Comparison of ENCODE assay signal across 22 cellular contexts in the genomic region with DNA sequence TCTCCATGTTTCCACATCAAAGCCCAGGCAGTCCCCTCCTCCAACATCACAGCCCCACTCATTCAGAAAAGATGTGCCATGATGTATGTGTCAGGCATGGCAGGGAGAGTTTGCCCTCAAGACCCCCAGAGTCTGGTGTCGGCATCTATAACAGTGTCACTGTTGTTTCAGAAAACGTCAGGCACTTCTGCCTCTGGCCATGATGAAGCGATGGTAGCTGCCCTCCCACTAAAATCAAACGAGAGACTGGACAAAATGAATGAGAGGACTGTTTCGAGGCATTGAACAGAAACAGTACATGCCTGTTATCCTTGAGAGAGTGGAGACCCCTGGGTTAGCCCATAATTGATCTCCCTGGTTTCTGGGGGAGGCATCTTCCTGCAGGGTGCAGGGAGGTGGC.
A peak's percentile ranks its signal among the peaks of the same experiment; 100 is the strongest.
DNase-seq lines count a peak whose midpoint lies in the region; ATAC-seq and TF ChIP-seq lines count a peak whose summit lies in the region.
"Had no signal": no experiment of that assay in that cellular context is flagged by ENCODE, and none has a peak within 500 bp of the region (broad histone marks: within the 10 kb centered on the region; RNA-seq: fewer than 3 reads in every experiment).

No MANE protein-coding gene starts in this region.

- H3K4me3 ChIP-seq in breast epithelium: no peak overlapping the region
- H3K4me3 ChIP-seq: BLaER1 treated with 17β-estradiol and CSF1 and Interleukin-3, amounts not matched to agents 10 nM and 100 nM; MG63 had no signal

- H3K9me3 ChIP-seq in breast epithelium: peaks cover 4 to 8% of the 10 kb centered on the region in 2 donors

- H3K36me3 Mint-ChIP-seq in brain (peaks cover 37% of the 10 kb centered on the region), neural crest cell (ENCODE audit: low read depth) (peaks cover 8% of the 10 kb centered on the region)
- H3K36me3 Mint-ChIP-seq in activated CD4-positive, alpha-beta T cell treated with anti-CD3 and anti-CD28 coated beads, Interleukin-2, amount 10 ng/mL, durations not matched to agents 7 days and 5 days (ENCODE audit: low read depth): no peaks in the 10 kb centered on the region
- H3K36me3 Mint-ChIP-seq: CD4-positive, alpha-beta memory T cell had no signal

- POLR2A ChIA-PET in activated CD4-positive, alpha-beta T cell treated with anti-CD3 and anti-CD28 coated beads, Interleukin-2, amount 10 ng/mL, durations not matched to agents 7 days and 5 days (lab: Charles Lee): no interaction called here

- H3K27ac Mint-ChIP-seq in brain (peak overlapping the region in 4 of 5 experiments; percentile 11 to 89 (median 20)), neural crest cell (ENCODE audit: unreplicated experiment) (peak overlapping the region; percentile 93)
- no peak overlapping the region for H3K27ac Mint-ChIP-seq in activated CD4-positive, alpha-beta T cell treated with anti-CD3 and anti-CD28 coated beads, Interleukin-2, amount 10 ng/mL, durations not matched to agents 7 days and 5 days
- H3K27ac Mint-ChIP-seq: CD4-positive, alpha-beta memory T cell; HFFc6 had no signal

- TF ChIP-seq CTCF in brain (conservative IDR thresholded peaks at IDR 0.05): no peak
- TF ChIP-seq CTCF in neural crest cell (conservative IDR thresholded peaks at IDR 0.05): no peak
- TF ChIP-seq CTCF in breast epithelium (IDR thresholded peaks at IDR 0.05): no peak

- intact Hi-C loops in breast epithelium (cut with DNase I; ENCODE audit: low total_unique reads): no loop called here

- H3K36me3 ChIP-seq in breast epithelium: no peaks in the 10 kb centered on the region
- H3K36me3 ChIP-seq: MG63 had no signal

- peaks cover 0 to 12% of the 10 kb centered on the region in 2 donors for H3K27me3 ChIP-seq in breast epithelium
- H3K27me3 ChIP-seq: BLaER1 treated with 17β-estradiol and CSF1 and Interleukin-3, amounts not matched to agents 10 nM and 100 nM; MG63 had no signal

- DNase-seq in activated CD4-positive, CD25-positive, alpha-beta regulatory T cell treated with anti-CD3 and anti-CD28 coated beads, Interleukin-2, amount 50 U/mL, for 72 hours: peak; percentile 16
- DNase-seq in neural crest cell (ENCODE audit: low read depth, low spot score) (peak; percentile 34), ureter (ENCODE audit: low spot score) (peak; percentile 14), KG1 (lab: John Stamatoyannopoulos, UW) (no peak), breast epithelium (ENCODE audit: low spot score in 2 of 2) (no peak)
- no peak for DNase-seq in activated CD4-positive, alpha-beta T cell treated with anti-CD3 and anti-CD28 coated beads, Interleukin-2, amount 10 ng/mL, durations not matched to agents 7 days and 5 days
- DNase-seq: ACHN; CD4-positive, alpha-beta memory T cell; DMS153; HFFc6; MG63; NCI-H1048; NCI-H1417 treated with DMSO at 0.1 percent for 48 hours; NCI-H187; NCI-H446; NCI-H526 treated with DMSO at 0.1 percent for 48 hours; OCI-M1; Right ventricle myocardium superior had no signal

- H3K4me3 Mint-ChIP-seq in brain: no peak overlapping the region
- H3K4me3 Mint-ChIP-seq in neural crest cell: peak overlapping the region; percentile 75
- H3K4me3 Mint-ChIP-seq in activated CD4-positive, alpha-beta T cell treated with anti-CD3 and anti-CD28 coated beads, Interleukin-2, amount 10 ng/mL, durations not matched to agents 7 days and 5 days: no peak overlapping the region
- H3K4me3 Mint-ChIP-seq: CD4-positive, alpha-beta memory T cell; HFFc6 had no signal

- CTCF ChIA-PET in activated CD4-positive, alpha-beta T cell treated with anti-CD3 and anti-CD28 coated beads, Interleukin-2, amount 10 ng/mL, durations not matched to agents 7 days and 5 days (lab: Charles Lee): interaction anchor here (0.6 kb wide), 1 partner anchor 415 kb away, joined by 3 read pairs; no protein-coding TSS in a partner anchor

- TF ChIP-seq POLR2A in breast epithelium (IDR thresholded peaks at IDR 0.05): no peak

- H3K4me1 ChIP-seq in breast epithelium: no peaks in the 10 kb centered on the region

- ATAC-seq in activated CD4-positive, CD25-positive, alpha-beta regulatory T cell treated with anti-CD3 and anti-CD28 coated beads, Interleukin-2, amount 50 U/mL, for 24 hours: no peak

- H3K9me3 Mint-ChIP-seq in brain (peaks cover 17 to 24% (median 22%) of the 10 kb centered on the region in 5 experiments), neural crest cell (peaks cover 5% of the 10 kb centered on the region)
- H3K9me3 Mint-ChIP-seq in activated CD4-positive, alpha-beta T cell treated with anti-CD3 and anti-CD28 coated beads, Interleukin-2, amount 10 ng/mL, durations not matched to agents 7 days and 5 days: no peaks in the 10 kb centered on the region

- H3K4me1 Mint-ChIP-seq in brain (peaks cover 27% of the 10 kb centered on the region), neural crest cell (peaks cover 59% of the 10 kb centered on the region)
- no peaks in the 10 kb centered on the region for H3K4me1 Mint-ChIP-seq in activated CD4-positive, alpha-beta T cell treated with anti-CD3 and anti-CD28 coated beads, Interleukin-2, amount 10 ng/mL, durations not matched to agents 7 days and 5 days
- H3K4me1 Mint-ChIP-seq: CD4-positive, alpha-beta memory T cell had no signal

- H3K27ac ChIP-seq in breast epithelium: no peak overlapping the region
- H3K27ac ChIP-seq: 22Rv1; BLaER1 treated with 17β-estradiol and CSF1 and Interleukin-3, amounts not matched to agents 10 nM and 100 nM had no signal

- H3K27me3 Mint-ChIP-seq in brain (peaks cover 9% of the 10 kb centered on the region), neural crest cell (ENCODE audit: low read depth) (no peaks in the 10 kb centered on the region)
- no peaks in the 10 kb centered on the region for H3K27me3 Mint-ChIP-seq in activated CD4-positive, alpha-beta T cell treated with anti-CD3 and anti-CD28 coated beads, Interleukin-2, amount 10 ng/mL, durations not matched to agents 7 days and 5 days

Comparison
In these comparisons a context has a peak if more than half of its experiments do, and no peak if none do; other contexts are left out.
1. DNase-seq: peak in activated CD4-positive, CD25-positive, alpha-beta regulatory T cell treated with anti-CD3 and anti-CD28 coated beads, Interleukin-2, amount 50 U/mL, for 72 hours (single experiment), neural crest cell (single experiment) and ureter (single experiment); none in KG1 (single experiment), breast epithelium (0 of 2) and activated CD4-positive, alpha-beta T cell treated with anti-CD3 and anti-CD28 coated beads, Interleukin-2, amount 10 ng/mL, durations not matched to agents 7 days and 5 days (single experiment).